Comparison of ENCODE assay signal across 1 cellular context in the genomic region with DNA sequence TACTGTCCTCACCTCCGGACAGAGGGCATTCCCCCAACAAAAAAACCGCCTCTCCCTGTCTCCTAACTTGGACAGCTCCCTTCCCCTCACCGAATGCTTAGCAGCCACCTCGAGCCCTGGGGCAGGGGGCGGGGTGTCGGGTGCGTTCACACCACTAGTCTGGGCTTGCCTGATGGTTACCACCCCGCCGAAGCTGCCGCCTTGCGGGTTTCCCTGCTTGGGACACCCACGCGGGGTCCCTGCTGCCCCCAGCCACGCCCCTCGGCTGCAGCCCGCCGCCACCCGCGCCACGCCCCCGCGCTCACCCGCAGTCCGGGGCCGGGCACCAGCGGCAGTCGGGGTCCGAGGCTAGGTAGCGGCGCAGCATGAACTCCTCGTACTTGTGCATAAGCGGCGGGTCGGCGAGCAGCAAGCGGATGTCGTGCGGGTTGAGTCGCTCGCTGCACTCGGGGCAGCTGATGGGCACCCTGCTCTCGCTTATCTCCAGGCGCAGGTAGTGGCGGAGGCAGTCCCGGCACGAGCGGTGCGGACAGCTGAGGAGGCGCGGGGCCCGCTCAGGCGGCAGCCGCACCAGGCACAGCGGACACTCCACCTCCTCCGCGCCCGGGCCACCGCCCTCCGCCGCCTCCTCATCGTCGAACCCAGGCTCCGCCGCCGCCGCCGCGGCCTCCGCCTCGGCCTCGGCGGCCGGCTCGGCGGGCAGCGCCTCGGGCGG.
TF ChIP-seq lines count a peak whose summit lies in the region.

No MANE protein-coding gene starts in this region.

TF ChIP-seq in WTC11, 78 proteins besides CTCF, POLR2A, EP300 and RAD21 (continued from another document and continues in another):
- TF ChIP-seq, protein P1, sequence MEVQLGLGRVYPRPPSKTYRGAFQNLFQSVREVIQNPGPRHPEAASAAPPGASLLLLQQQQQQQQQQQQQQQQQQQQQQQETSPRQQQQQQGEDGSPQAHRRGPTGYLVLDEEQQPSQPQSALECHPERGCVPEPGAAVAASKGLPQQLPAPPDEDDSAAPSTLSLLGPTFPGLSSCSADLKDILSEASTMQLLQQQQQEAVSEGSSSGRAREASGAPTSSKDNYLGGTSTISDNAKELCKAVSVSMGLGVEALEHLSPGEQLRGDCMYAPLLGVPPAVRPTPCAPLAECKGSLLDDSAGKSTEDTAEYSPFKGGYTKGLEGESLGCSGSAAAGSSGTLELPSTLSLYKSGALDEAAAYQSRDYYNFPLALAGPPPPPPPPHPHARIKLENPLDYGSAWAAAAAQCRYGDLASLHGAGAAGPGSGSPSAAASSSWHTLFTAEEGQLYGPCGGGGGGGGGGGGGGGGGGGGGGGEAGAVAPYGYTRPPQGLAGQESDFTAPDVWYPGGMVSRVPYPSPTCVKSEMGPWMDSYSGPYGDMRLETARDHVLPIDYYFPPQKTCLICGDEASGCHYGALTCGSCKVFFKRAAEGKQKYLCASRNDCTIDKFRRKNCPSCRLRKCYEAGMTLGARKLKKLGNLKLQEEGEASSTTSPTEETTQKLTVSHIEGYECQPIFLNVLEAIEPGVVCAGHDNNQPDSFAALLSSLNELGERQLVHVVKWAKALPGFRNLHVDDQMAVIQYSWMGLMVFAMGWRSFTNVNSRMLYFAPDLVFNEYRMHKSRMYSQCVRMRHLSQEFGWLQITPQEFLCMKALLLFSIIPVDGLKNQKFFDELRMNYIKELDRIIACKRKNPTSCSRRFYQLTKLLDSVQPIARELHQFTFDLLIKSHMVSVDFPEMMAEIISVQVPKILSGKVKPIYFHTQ (CRISPR knock-in tag; IDR thresholded peaks at IDR 0.05): no peak
- peak; percentile 38; the same call in 1 of the 2 replicates for TF ChIP-seq GABPB1 (CRISPR knock-in tag; IDR thresholded peaks at IDR 0.05)
- no peak for TF ChIP-seq ZNF396 (CRISPR knock-in tag; IDR thresholded peaks at IDR 0.05; ENCODE audit: borderline replicate concordance)
- 0 out of 2 replicates have a peak, but pooled peaks have one; percentile 40 for TF ChIP-seq RELA (CRISPR knock-in tag; IDR thresholded peaks at IDR 0.05; ENCODE audit: borderline replicate concordance)
- TF ChIP-seq ZNF219 (CRISPR knock-in tag; IDR thresholded peaks at IDR 0.05; ENCODE audit: borderline replicate concordance): no peak
- TF ChIP-seq FOXP1 (CRISPR knock-in tag; IDR thresholded peaks at IDR 0.05; ENCODE audit: borderline replicate concordance): peak; percentile 83
- TF ChIP-seq, protein P2, sequence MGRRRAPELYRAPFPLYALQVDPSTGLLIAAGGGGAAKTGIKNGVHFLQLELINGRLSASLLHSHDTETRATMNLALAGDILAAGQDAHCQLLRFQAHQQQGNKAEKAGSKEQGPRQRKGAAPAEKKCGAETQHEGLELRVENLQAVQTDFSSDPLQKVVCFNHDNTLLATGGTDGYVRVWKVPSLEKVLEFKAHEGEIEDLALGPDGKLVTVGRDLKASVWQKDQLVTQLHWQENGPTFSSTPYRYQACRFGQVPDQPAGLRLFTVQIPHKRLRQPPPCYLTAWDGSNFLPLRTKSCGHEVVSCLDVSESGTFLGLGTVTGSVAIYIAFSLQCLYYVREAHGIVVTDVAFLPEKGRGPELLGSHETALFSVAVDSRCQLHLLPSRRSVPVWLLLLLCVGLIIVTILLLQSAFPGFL (CRISPR knock-in tag; IDR thresholded peaks at IDR 0.05; ENCODE audit: borderline replicate concordance): no peak
- 0 out of 2 replicates have a peak, but pooled peaks have one; percentile 34 for TF ChIP-seq KAT7 (CRISPR knock-in tag; IDR thresholded peaks at IDR 0.05; ENCODE audit: borderline replicate concordance)
- TF ChIP-seq, protein P3, sequence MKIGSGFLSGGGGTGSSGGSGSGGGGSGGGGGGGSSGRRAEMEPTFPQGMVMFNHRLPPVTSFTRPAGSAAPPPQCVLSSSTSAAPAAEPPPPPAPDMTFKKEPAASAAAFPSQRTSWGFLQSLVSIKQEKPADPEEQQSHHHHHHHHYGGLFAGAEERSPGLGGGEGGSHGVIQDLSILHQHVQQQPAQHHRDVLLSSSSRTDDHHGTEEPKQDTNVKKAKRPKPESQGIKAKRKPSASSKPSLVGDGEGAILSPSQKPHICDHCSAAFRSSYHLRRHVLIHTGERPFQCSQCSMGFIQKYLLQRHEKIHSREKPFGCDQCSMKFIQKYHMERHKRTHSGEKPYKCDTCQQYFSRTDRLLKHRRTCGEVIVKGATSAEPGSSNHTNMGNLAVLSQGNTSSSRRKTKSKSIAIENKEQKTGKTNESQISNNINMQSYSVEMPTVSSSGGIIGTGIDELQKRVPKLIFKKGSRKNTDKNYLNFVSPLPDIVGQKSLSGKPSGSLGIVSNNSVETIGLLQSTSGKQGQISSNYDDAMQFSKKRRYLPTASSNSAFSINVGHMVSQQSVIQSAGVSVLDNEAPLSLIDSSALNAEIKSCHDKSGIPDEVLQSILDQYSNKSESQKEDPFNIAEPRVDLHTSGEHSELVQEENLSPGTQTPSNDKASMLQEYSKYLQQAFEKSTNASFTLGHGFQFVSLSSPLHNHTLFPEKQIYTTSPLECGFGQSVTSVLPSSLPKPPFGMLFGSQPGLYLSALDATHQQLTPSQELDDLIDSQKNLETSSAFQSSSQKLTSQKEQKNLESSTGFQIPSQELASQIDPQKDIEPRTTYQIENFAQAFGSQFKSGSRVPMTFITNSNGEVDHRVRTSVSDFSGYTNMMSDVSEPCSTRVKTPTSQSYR (CRISPR knock-in tag; IDR thresholded peaks at IDR 0.05): no peak
- 0 out of 2 replicates have a peak, but pooled peaks have one; percentile 22 for TF ChIP-seq ESRRA (CRISPR knock-in tag; IDR thresholded peaks at IDR 0.05; ENCODE audit: borderline replicate concordance)
- TF ChIP-seq, protein P4, sequence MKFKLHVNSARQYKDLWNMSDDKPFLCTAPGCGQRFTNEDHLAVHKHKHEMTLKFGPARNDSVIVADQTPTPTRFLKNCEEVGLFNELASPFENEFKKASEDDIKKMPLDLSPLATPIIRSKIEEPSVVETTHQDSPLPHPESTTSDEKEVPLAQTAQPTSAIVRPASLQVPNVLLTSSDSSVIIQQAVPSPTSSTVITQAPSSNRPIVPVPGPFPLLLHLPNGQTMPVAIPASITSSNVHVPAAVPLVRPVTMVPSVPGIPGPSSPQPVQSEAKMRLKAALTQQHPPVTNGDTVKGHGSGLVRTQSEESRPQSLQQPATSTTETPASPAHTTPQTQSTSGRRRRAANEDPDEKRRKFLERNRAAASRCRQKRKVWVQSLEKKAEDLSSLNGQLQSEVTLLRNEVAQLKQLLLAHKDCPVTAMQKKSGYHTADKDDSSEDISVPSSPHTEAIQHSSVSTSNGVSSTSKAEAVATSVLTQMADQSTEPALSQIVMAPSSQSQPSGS (CRISPR knock-in tag; IDR thresholded peaks at IDR 0.05; ENCODE audit: borderline replicate concordance, low read depth): no peak
- TF ChIP-seq, protein P5, sequence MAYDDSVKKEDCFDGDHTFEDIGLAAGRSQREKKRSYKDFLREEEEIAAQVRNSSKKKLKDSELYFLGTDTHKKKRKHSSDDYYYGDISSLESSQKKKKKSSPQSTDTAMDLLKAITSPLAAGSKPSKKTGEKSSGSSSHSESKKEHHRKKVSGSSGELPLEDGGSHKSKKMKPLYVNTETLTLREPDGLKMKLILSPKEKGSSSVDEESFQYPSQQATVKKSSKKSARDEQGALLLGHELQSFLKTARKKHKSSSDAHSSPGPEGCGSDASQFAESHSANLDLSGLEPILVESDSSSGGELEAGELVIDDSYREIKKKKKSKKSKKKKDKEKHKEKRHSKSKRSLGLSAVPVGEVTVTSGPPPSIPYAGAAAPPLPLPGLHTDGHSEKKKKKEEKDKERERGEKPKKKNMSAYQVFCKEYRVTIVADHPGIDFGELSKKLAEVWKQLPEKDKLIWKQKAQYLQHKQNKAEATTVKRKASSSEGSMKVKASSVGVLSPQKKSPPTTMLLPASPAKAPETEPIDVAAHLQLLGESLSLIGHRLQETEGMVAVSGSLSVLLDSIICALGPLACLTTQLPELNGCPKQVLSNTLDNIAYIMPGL (CRISPR knock-in tag; IDR thresholded peaks at IDR 0.05): peak; percentile 66; the same call in 1 of the 2 replicates
- TF ChIP-seq ETV6 (CRISPR knock-in tag; IDR thresholded peaks at IDR 0.05): peak; percentile 75; the same call in 1 of the 2 replicates
- TF ChIP-seq, protein P6, sequence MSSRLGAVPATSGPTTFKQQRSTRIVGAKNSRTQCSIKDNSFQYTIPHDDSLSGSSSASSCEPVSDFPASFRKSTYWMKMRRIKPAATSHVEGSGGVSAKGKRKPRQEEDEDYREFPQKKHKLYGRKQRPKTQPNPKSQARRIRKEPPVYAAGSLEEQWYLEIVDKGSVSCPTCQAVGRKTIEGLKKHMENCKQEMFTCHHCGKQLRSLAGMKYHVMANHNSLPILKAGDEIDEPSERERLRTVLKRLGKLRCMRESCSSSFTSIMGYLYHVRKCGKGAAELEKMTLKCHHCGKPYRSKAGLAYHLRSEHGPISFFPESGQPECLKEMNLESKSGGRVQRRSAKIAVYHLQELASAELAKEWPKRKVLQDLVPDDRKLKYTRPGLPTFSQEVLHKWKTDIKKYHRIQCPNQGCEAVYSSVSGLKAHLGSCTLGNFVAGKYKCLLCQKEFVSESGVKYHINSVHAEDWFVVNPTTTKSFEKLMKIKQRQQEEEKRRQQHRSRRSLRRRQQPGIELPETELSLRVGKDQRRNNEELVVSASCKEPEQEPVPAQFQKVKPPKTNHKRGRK (CRISPR knock-in tag; IDR thresholded peaks at IDR 0.05; ENCODE audit: borderline replicate concordance): no peak
- no peak for TF ChIP-seq CREB1 (CRISPR knock-in tag; IDR thresholded peaks at IDR 0.05)
- TF ChIP-seq FOXK1 (CRISPR knock-in tag; IDR thresholded peaks at IDR 0.05): peak; percentile 66; the same call in 1 of the 2 replicates
- TF ChIP-seq, protein P7, sequence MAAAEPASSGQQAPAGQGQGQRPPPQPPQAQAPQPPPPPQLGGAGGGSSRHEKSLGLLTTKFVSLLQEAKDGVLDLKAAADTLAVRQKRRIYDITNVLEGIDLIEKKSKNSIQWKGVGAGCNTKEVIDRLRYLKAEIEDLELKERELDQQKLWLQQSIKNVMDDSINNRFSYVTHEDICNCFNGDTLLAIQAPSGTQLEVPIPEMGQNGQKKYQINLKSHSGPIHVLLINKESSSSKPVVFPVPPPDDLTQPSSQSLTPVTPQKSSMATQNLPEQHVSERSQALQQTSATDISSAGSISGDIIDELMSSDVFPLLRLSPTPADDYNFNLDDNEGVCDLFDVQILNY (CRISPR knock-in tag; IDR thresholded peaks at IDR 0.05): 0 out of 2 replicates have a peak, but pooled peaks have one; percentile 55
- no peak for TF ChIP-seq ZNF263 (CRISPR knock-in tag; IDR thresholded peaks at IDR 0.05; ENCODE audit: low read depth)
- TF ChIP-seq ZNF317 (CRISPR knock-in tag; IDR thresholded peaks at IDR 0.05; ENCODE audit: borderline replicate concordance, low read depth): no peak
- no peak for TF ChIP-seq IRF2 (CRISPR knock-in tag; IDR thresholded peaks at IDR 0.05; ENCODE audit: borderline replicate concordance, low read depth)
- TF ChIP-seq, protein P8, sequence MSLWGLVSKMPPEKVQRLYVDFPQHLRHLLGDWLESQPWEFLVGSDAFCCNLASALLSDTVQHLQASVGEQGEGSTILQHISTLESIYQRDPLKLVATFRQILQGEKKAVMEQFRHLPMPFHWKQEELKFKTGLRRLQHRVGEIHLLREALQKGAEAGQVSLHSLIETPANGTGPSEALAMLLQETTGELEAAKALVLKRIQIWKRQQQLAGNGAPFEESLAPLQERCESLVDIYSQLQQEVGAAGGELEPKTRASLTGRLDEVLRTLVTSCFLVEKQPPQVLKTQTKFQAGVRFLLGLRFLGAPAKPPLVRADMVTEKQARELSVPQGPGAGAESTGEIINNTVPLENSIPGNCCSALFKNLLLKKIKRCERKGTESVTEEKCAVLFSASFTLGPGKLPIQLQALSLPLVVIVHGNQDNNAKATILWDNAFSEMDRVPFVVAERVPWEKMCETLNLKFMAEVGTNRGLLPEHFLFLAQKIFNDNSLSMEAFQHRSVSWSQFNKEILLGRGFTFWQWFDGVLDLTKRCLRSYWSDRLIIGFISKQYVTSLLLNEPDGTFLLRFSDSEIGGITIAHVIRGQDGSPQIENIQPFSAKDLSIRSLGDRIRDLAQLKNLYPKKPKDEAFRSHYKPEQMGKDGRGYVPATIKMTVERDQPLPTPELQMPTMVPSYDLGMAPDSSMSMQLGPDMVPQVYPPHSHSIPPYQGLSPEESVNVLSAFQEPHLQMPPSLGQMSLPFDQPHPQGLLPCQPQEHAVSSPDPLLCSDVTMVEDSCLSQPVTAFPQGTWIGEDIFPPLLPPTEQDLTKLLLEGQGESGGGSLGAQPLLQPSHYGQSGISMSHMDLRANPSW (CRISPR knock-in tag; conservative IDR thresholded peaks at IDR 0.05; ENCODE audit: low read depth): no peak
- TF ChIP-seq HMGA2 (CRISPR knock-in tag; IDR thresholded peaks at IDR 0.05): no peak
- TF ChIP-seq, protein P9, sequence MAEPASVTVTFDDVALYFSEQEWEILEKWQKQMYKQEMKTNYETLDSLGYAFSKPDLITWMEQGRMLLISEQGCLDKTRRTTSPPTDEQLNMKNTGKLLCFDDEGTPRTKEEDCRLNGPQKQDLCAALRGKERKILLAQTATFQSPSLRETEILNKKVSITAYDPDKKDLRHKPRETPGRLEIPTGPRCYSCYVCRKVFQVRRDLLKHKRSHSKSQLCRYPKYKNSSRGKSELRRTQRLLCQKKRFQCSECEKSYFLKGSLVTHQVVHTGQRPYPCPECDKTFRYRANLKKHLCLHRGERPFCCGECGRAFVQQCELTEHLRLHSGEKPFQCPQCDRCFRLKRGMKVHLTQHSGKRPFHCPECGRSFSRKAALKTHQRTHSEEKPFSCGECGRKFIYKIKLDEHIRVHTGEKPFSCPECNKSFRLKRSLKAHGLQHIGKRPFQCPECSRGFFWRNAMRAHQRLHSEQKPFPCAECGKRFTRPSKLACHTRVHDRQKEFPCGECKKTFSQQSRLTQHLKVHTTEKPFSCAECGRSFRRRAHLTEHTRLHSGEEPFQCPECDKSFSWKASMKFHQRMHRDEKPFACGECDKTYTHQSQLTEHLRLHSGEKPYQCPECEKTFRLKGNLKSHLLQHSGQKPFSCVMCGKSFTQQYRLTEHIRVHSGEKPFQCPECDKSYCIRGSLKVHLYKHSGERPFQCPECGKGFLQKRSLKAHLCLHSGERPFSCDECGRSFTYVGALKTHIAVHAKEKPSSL (CRISPR knock-in tag; conservative IDR thresholded peaks at IDR 0.05): no peak
- TF ChIP-seq MYBL2 (CRISPR knock-in tag; IDR thresholded peaks at IDR 0.05): no peak
- TF ChIP-seq FOXJ3 (CRISPR knock-in tag; IDR thresholded peaks at IDR 0.05; ENCODE audit: borderline replicate concordance): no peak
- TF ChIP-seq NFYB (CRISPR knock-in tag; conservative IDR thresholded peaks at IDR 0.05; ENCODE audit: low read depth): 0 out of 2 replicates have a peak, but pooled peaks have one; percentile 17
- TF ChIP-seq, protein P10, sequence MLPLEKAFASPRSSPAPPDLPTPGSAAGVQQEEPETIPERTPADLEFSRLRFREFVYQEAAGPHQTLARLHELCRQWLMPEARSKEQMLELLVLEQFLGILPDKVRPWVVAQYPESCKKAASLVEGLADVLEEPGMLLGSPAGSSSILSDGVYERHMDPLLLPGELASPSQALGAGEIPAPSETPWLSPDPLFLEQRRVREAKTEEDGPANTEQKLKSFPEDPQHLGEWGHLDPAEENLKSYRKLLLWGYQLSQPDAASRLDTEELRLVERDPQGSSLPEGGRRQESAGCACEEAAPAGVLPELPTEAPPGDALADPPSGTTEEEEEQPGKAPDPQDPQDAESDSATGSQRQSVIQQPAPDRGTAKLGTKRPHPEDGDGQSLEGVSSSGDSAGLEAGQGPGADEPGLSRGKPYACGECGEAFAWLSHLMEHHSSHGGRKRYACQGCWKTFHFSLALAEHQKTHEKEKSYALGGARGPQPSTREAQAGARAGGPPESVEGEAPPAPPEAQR (CRISPR knock-in tag; IDR thresholded peaks at IDR 0.05): no peak
- TF ChIP-seq NFE2L1 (CRISPR knock-in tag; IDR thresholded peaks at IDR 0.05): 0 out of 2 replicates have a peak, but pooled peaks have one; percentile 16
- TF ChIP-seq ZNF416 (CRISPR knock-in tag; IDR thresholded peaks at IDR 0.05): no peak
- TF ChIP-seq SP1 (CRISPR knock-in tag; conservative IDR thresholded peaks at IDR 0.05): peak; percentile 69
